Comparison of ENCODE assay signal across 10 cellular contexts in genomic region chrX:46979340-46979739, GRCh38.
DNase-seq lines count a peak whose midpoint lies in the region; FAIRE-seq and TF ChIP-seq lines count a peak whose summit lies in the region.
"Had no signal": no experiment of that assay in that cellular context is flagged by ENCODE, and none has a peak within 500 bp of the region (broad histone marks: within the 10 kb centered on the region; RNA-seq: fewer than 3 reads in every experiment).

No MANE protein-coding gene starts in this region.

- DNase-seq in Calu3: no peak
- DNase-seq in cardiac fibroblast (ENCODE audit: low read depth in 2 of 2): peak; percentile 65 to 73
- peak; percentile 45 for DNase-seq in mesenchymal stem cell
- DNase-seq in small intestine: no peak
- DNase-seq in tibial nerve (ENCODE audit: low spot score in 2 of 2): no peak
- DNase-seq in iPS-NIHi7 (ENCODE audit: extremely low spot score): no peak
- no peak for DNase-seq in erythroblast (lab: John Stamatoyannopoulos, UW)

- no peak for FAIRE-seq in small intestine (lab: Jason Lieb, UNC)

- peaks cover 20% of the 10 kb centered on the region for H4K20me1 ChIP-seq in OCI-LY3 (ENCODE audit: insufficient read depth, low read length)

- H3K4me2 ChIP-seq in OCI-LY3 (ENCODE audit: low read length) (peak overlapping the region; percentile 15; the same call in 1 of the 2 replicates), mesenchymal stem cell (ENCODE audit: low read length, poor library complexity, severe bottlenecking) (no peak overlapping the region)

- peaks cover 100% of the 10 kb centered on the region for H3K79me2 ChIP-seq in OCI-LY3 (ENCODE audit: low read length)

- no peak overlapping the region for H3K4me3 ChIP-seq in OCI-LY3 (ENCODE audit: low read length)
- no peak overlapping the region for H3K4me3 ChIP-seq in cardiac fibroblast (replicated peaks in 1 of 2; ENCODE audit: low read depth in 2 of 2, low read length in 2 of 2)
- H3K4me3 ChIP-seq in mesenchymal stem cell (ENCODE audit: insufficient read depth in 1 of 2, low read depth in 1 of 2, low read length in 2 of 2): peak overlapping the region in 1 of 2 experiments; percentile 31
- no peak overlapping the region for H3K4me3 ChIP-seq in small intestine (ENCODE audit: low read depth in 1 of 2, low read length in 2 of 2)
- no peak overlapping the region for H3K4me3 ChIP-seq in tibial nerve

- BruUV-seq in Calu3 (replicated peaks; lab: Mats Ljungman, UMichigan): no TSS peak

- no peak overlapping the region for H2BK120ac ChIP-seq in mesenchymal stem cell (ENCODE audit: low read depth, low read length)

- no peaks in the 10 kb centered on the region for H3K27me3 ChIP-seq in OCI-LY3 (ENCODE audit: low read depth, low read length)
- peaks cover 0 to 29% of the 10 kb centered on the region in 2 experiments for H3K27me3 ChIP-seq in mesenchymal stem cell (ENCODE audit: control insufficient read depth in 1 of 2, insufficient read depth in 1 of 2, low read length in 2 of 2)
- H3K27me3 ChIP-seq in small intestine (ENCODE audit: control insufficient read depth in 2 of 2, insufficient read depth in 2 of 2, low read length in 2 of 2): no peaks in the 10 kb centered on the region
- H3K27me3 ChIP-seq in tibial nerve: no peaks in the 10 kb centered on the region

- H2BK15ac ChIP-seq in mesenchymal stem cell (ENCODE audit: low read depth, poor library complexity, severe bottlenecking): no peak overlapping the region

- intact Hi-C loops in Calu3 (cut with micrococcal nuclease; ENCODE audit: unreplicated experiment): loop anchor here (5.0 kb wide), 1 partner anchor 67 kb away; the partner anchor contains the start of gene JADE3

- H3K27ac Mint-ChIP-seq in Calu3 (ENCODE audit: unreplicated experiment): peak overlapping the region; percentile 19
- H3K27ac Mint-ChIP-seq: CD8-positive, alpha-beta memory T cell; type B pancreatic cell had no signal

- peak overlapping the region; percentile 7; the same call in 1 of the 2 replicates for H3K9ac ChIP-seq in OCI-LY3 (ENCODE audit: low read length)
- peak overlapping the region; percentile 62 for H3K9ac ChIP-seq in mesenchymal stem cell (ENCODE audit: low read length)

- H2AFZ ChIP-seq in OCI-LY3 (ENCODE audit: low read depth, low read length): no peak overlapping the region
- H2AFZ ChIP-seq in mesenchymal stem cell (ENCODE audit: low read depth, low read length): no peak overlapping the region

- no peak overlapping the region for H3K4me3 Mint-ChIP-seq in Calu3 (ENCODE audit: low read depth, unreplicated experiment)
- H3K4me3 Mint-ChIP-seq: CD8-positive, alpha-beta memory T cell; type B pancreatic cell had no signal

- H3K27me3 Mint-ChIP-seq in Calu3 (ENCODE audit: unreplicated experiment): no peaks in the 10 kb centered on the region
- H3K27me3 Mint-ChIP-seq: type B pancreatic cell had no signal

- peaks cover 15% of the 10 kb centered on the region for H3K4me1 Mint-ChIP-seq in Calu3 (ENCODE audit: low read depth, unreplicated experiment)
- H3K4me1 Mint-ChIP-seq: CD8-positive, alpha-beta memory T cell had no signal

- H3K18ac ChIP-seq in mesenchymal stem cell (ENCODE audit: low read depth in 1 of 2, low read length in 2 of 2): no peak overlapping the region

- TF ChIP-seq CTCF in Calu3 (IDR thresholded peaks at IDR 0.05; ENCODE audit: unreplicated experiment): no peak
- no peak for TF ChIP-seq CTCF in OCI-LY3 (IDR thresholded peaks at IDR 0.05; ENCODE audit: low read depth, low read length)
- TF ChIP-seq CTCF in cardiac fibroblast (IDR thresholded peaks at IDR 0.05; ENCODE audit: low read depth, low read length): no peak
- no peak for TF ChIP-seq CTCF in tibial nerve (IDR thresholded peaks at IDR 0.05)

- peaks cover 12% of the 10 kb centered on the region for H3K79me1 ChIP-seq in mesenchymal stem cell (replicated peaks; ENCODE audit: low read length, poor library complexity, severe bottlenecking)

- H3K14ac ChIP-seq in mesenchymal stem cell (ENCODE audit: low read length in 2 of 2): no peak overlapping the region

- H3K9me3 Mint-ChIP-seq in Calu3 (ENCODE audit: low read depth, unreplicated experiment): no peaks in the 10 kb centered on the region
- H3K9me3 Mint-ChIP-seq: CD8-positive, alpha-beta memory T cell had no signal

- no peak for TF ChIP-seq EP300 in tibial nerve (IDR thresholded peaks at IDR 0.05)

- H2AK5ac ChIP-seq in mesenchymal stem cell (ENCODE audit: low read length, severe bottlenecking): no peak overlapping the region

- H3K36me3 ChIP-seq in OCI-LY3 (replicated peaks; ENCODE audit: low read depth, low read length): peaks cover 10% of the 10 kb centered on the region
- H3K36me3 ChIP-seq in mesenchymal stem cell (ENCODE audit: control insufficient read depth in 1 of 2, insufficient read depth in 2 of 2, low read depth in 1 of 2, low read length in 2 of 2): no peaks in the 10 kb centered on the region
- no peaks in the 10 kb centered on the region for H3K36me3 ChIP-seq in small intestine (ENCODE audit: control insufficient read depth in 2 of 2, insufficient read depth in 2 of 2, low read length in 2 of 2)
- no peaks in the 10 kb centered on the region for H3K36me3 ChIP-seq in tibial nerve

- H3K27ac ChIP-seq in OCI-LY3 (ENCODE audit: low read length) (no peak overlapping the region), mesenchymal stem cell (ENCODE audit: low read length, poor library complexity, severe bottlenecking) (peak overlapping the region; percentile 69), small intestine (ENCODE audit: low read depth in 1 of 2, low read length in 1 of 2) (no peak overlapping the region), tibial nerve (no peak overlapping the region)

- H3K4ac ChIP-seq in mesenchymal stem cell (ENCODE audit: low read depth in 1 of 2, low read length in 2 of 2): no peak overlapping the region

- no peak for TF ChIP-seq POLR2A in tibial nerve (IDR thresholded peaks at IDR 0.05)
- TF ChIP-seq POLR2A in erythroblast (IDR thresholded peaks at IDR 0.05; ENCODE audit: low read length): no peak

- no peak overlapping the region for H2BK12ac ChIP-seq in mesenchymal stem cell (ENCODE audit: low read length in 2 of 2)

- CTCF ChIA-PET in Calu3 (lab: Charles Lee): interaction anchor here (0.6 kb wide), 1 partner anchor 69 kb away, joined by 4 read pairs; no protein-coding TSS in a partner anchor

- H3K23ac ChIP-seq in mesenchymal stem cell (ENCODE audit: low read length in 2 of 2): no peak overlapping the region

- no CpG with 5 or more reads among the region's 2 CpGs for WGBS in mesenchymal stem cell
- 61 to 67% (median 66%) methylated on average over 2 of the region's 2 CpGs for WGBS in small intestine, 3 donors
- 43 to 66% methylated on average over 2 of the region's 2 CpGs for WGBS in tibial nerve, 2 donors

- no peak overlapping the region for H4K8ac ChIP-seq in mesenchymal stem cell (ENCODE audit: low read length)

- H3K9me3 ChIP-seq in OCI-LY3 (ENCODE audit: insufficient read depth, low read length): no peaks in the 10 kb centered on the region
- no peaks in the 10 kb centered on the region for H3K9me3 ChIP-seq in mesenchymal stem cell (ENCODE audit: control insufficient read depth, low read length)
- H3K9me3 ChIP-seq in small intestine (ENCODE audit: control insufficient read depth, low read depth): no peaks in the 10 kb centered on the region
- H3K9me3 ChIP-seq in tibial nerve: no peaks in the 10 kb centered on the region

- no peak overlapping the region for H2BK5ac ChIP-seq in mesenchymal stem cell (ENCODE audit: low read depth, low read length, poor library complexity, severe bottlenecking)

- H3K4me1 ChIP-seq in OCI-LY3 (ENCODE audit: low read length): peaks cover 49% of the 10 kb centered on the region
- peaks cover 2% of the 10 kb centered on the region for H3K4me1 ChIP-seq in mesenchymal stem cell (ENCODE audit: control insufficient read depth, insufficient read depth, low read depth, low read length)
- H3K4me1 ChIP-seq in small intestine (ENCODE audit: control insufficient read depth in 2 of 2, insufficient read depth in 1 of 2, low read depth in 1 of 2, low read length in 1 of 2): no peaks in the 10 kb centered on the region
- no peaks in the 10 kb centered on the region for H3K4me1 ChIP-seq in tibial nerve

- no peak overlapping the region for H4K91ac ChIP-seq in mesenchymal stem cell (ENCODE audit: low read length)

- H3K36me3 Mint-ChIP-seq in Calu3 (ENCODE audit: insufficient read depth, unreplicated experiment): no peaks in the 10 kb centered on the region
- H3K36me3 Mint-ChIP-seq: CD8-positive, alpha-beta memory T cell; type B pancreatic cell had no signal

Comparison
In these comparisons a context has a peak if more than half of its experiments do, and no peak if none do; other contexts are left out.
1. DNase-seq: peak in cardiac fibroblast (2 of 2) and mesenchymal stem cell (single experiment); none in Calu3 (single experiment), small intestine (single experiment), tibial nerve (0 of 2), iPS-NIHi7 (single experiment) and erythroblast (0 of 2).